In genomic region chr2:213763358-213763757, GRCh38 we compare ENCODE assay signal across 23 cellular contexts.
"Had no signal": no experiment of that assay in that cellular context is flagged by ENCODE, and none has a peak within 500 bp of the region (broad histone marks: within the 10 kb centered on the region; RNA-seq: fewer than 3 reads in every experiment).

No MANE protein-coding gene starts in this region.

- ATAC-seq: Panc1 had no signal

- H3K4me3 ChIP-seq: MG63 had no signal

- H3K27ac ChIP-seq: HL-60, RWPE1 had no signal

- H3K9ac ChIP-seq: SK-N-SH had no signal

- H3K36me3 ChIP-seq: MG63 had no signal

- H3K4me2 ChIP-seq: SK-N-SH had no signal

- H3K9me2 ChIP-seq: SK-N-SH had no signal

- DNase-seq: Karpas-422, KG1, MG63, NCI-H1092, NCI-H1105 treated with DMSO at 0.1 percent for 48 hours, NCI-H1417 treated with DMSO at 0.1 percent for 48 hours, NCI-H146, NCI-H1694 treated with DMSO at 0.1 percent for 48 hours, NCI-H1930, NCI-H2081, NCI-H2171, NCI-H226, NCI-H446, NCI-H510A, NCI-H524 treated with DMSO at 0.1 percent for 48 hours, NCI-H69, NCI-H774, SHP77, SK-N-SH, T-helper 1 cell had no signal

- H3K27me3 ChIP-seq: MG63 had no signal

- H3K9me3 ChIP-seq: MG63, SK-N-SH had no signal
